1 cellular context compared by ENCODE assay signal in genomic region chr3:36989568-36989967, GRCh38.
TF ChIP-seq lines count a peak whose summit lies in the region.

No MANE protein-coding gene starts in this region.

TF ChIP-seq in IMR-90, 13 proteins besides CTCF, POLR2A, EP300 and RAD21:
- TF ChIP-seq ELK1 (IDR thresholded peaks at IDR 0.05; ENCODE audit: borderline replicate concordance, low read depth, low read length) = no peak
- TF ChIP-seq NFE2L2 (IDR thresholded peaks at IDR 0.05; ENCODE audit: low read depth, low read length) = no peak
- no peak for TF ChIP-seq SMC3 (IDR thresholded peaks at IDR 0.05; ENCODE audit: low read depth, low read length)
- TF ChIP-seq MAFK (IDR thresholded peaks at IDR 0.05; ENCODE audit: low read depth, low read length) = no peak
- no peak for TF ChIP-seq CHD1 (IDR thresholded peaks at IDR 0.05; ENCODE audit: low read depth, low read length)
- no peak for TF ChIP-seq RCOR1 (IDR thresholded peaks at IDR 0.05; ENCODE audit: insufficient replicate concordance, low read length)
- no peak for TF ChIP-seq FOS (IDR thresholded peaks at IDR 0.05; ENCODE audit: low read depth, low read length)
- TF ChIP-seq BHLHE40 (IDR thresholded peaks at IDR 0.05; ENCODE audit: low read depth, low read length) = no peak
- TF ChIP-seq CEBPB (IDR thresholded peaks at IDR 0.05; ENCODE audit: low read depth, low read length) = no peak
- no peak for TF ChIP-seq RFX5 (IDR thresholded peaks at IDR 0.05; ENCODE audit: low read depth, low read length)
TF ChIP-seq in IMR-90: peak in this region for 0.
